34 cellular contexts compared by ENCODE assay signal in genomic region chr20:57535297-57535696, GRCh38. TPM values are rescaled to one million over a fixed set of nuclear protein-coding genes. Genes with fewer than 3 reads are reported as not detected.
"Had no signal": no experiment of that assay in that cellular context is flagged by ENCODE, and none has a peak within 500 bp of the region (broad histone marks: within the 10 kb centered on the region; RNA-seq: fewer than 3 reads in every experiment).

No MANE protein-coding gene starts in this region.

- H3K36me3 ChIP-seq: neutrophil, pancreas, prostate gland, right lobe of liver, spleen, stomach, thoracic aorta, thyroid gland, tibial nerve, upper lobe of right lung, uterus had no signal

- H3K36me3 Mint-ChIP-seq: natural killer cell treated with Interleukin-12 subunit alpha and Interleukin-12 subunit beta and Interleukin-15 and Interleukin-18, amount 100 ng/mL, for 72 hours; stimulated activated effector memory CD8-positive, alpha-beta T cell treated with anti-CD3 and anti-CD28 coated beads, Interleukin-12 subunit alpha, Interleukin-12 subunit beta, amount 100 ng/mL, for 72 hours; stimulated activated naive B cell treated with anti-CD40 and anti-IgM and Interleukin-4, amounts not matched to agents 10 μg/mL and 1 μg/mL and 100 μg/mL, for 72 hours; type B pancreatic cell had no signal

- H3K4me1 Mint-ChIP-seq: naive B cell; naive thymus-derived CD8-positive, alpha-beta T cell; neural crest cell; stimulated activated effector memory CD8-positive, alpha-beta T cell treated with anti-CD3 and anti-CD28 coated beads, Interleukin-12 subunit alpha, Interleukin-12 subunit beta, amount 100 ng/mL, for 72 hours; stimulated activated naive B cell treated with anti-CD40 and anti-IgM and Interleukin-4, amounts not matched to agents 10 μg/mL and 1 μg/mL and 100 μg/mL, for 72 hours had no signal

- H3K4me3 ChIP-seq: pancreas, prostate gland, right lobe of liver, skin epidermis, smooth muscle cell, spleen, stomach, thoracic aorta, thyroid gland, tibial nerve, upper lobe of right lung, uterus had no signal

- H3K4me1 ChIP-seq: pancreas, prostate gland, spleen, thyroid gland, tibial nerve, upper lobe of right lung, uterus had no signal

- H3K27me3 ChIP-seq: pancreas, right lobe of liver, stomach, thyroid gland, uterus had no signal

- H3K27ac ChIP-seq: neutrophil, pancreas, prostate gland, skin epidermis, spleen, stomach, thoracic aorta, thyroid gland, tibial nerve, upper lobe of right lung, uterus had no signal

- DNase-seq: naive B cell; naive thymus-derived CD8-positive, alpha-beta T cell; nephron progenitor cell; nucleus accumbens; pancreas; right cardiac atrium; right lobe of liver; spleen; stimulated activated CD4-positive, alpha-beta T cell treated with anti-CD3 and anti-CD28 coated beads, Interleukin-12 subunit alpha, Interleukin-12 subunit beta, amount 100 ng/mL, for 4 hours; stimulated activated CD4-positive, alpha-beta T cell treated with anti-CD3 and anti-CD28 coated beads, Interleukin-1b, Interleukin-23, amount 100 ng/mL, for 48 hours; stimulated activated CD4-positive, alpha-beta T cell treated with anti-CD3 and anti-CD28 coated beads, Interleukin-4, amount 100 ng/mL, for 24 hours; stimulated activated naive B cell treated with anti-CD40 and anti-IgM and Interleukin-4, amounts not matched to agents 10 μg/mL and 1 μg/mL and 100 μg/mL, for 72 hours; stimulated activated naive CD4-positive, alpha-beta T cell treated with Interleukin-2 at 50 U/mL for 16 hours; stomach; thyroid gland; upper lobe of right lung; uterus had no signal

- H3K9me3 ChIP-seq: neutrophil, pancreas, prostate gland, right lobe of liver, thyroid gland, upper lobe of right lung had no signal

- H3K4me3 Mint-ChIP-seq: naive B cell; naive thymus-derived CD8-positive, alpha-beta T cell; natural killer cell treated with Interleukin-12 subunit alpha and Interleukin-12 subunit beta and Interleukin-15 and Interleukin-18, amount 100 ng/mL, for 72 hours; nephron progenitor cell; neural crest cell; stimulated activated effector memory CD8-positive, alpha-beta T cell treated with anti-CD3 and anti-CD28 coated beads, Interleukin-12 subunit alpha, Interleukin-12 subunit beta, amount 100 ng/mL, for 72 hours; stimulated activated naive B cell treated with anti-CD40 and anti-IgM and Interleukin-4, amounts not matched to agents 10 μg/mL and 1 μg/mL and 100 μg/mL, for 72 hours; stimulated activated naive CD8-positive, alpha-beta T cell treated with anti-CD3 and anti-CD28 coated beads, Interleukin-15, Interleukin-2, amounts not matched to agents 100 ng/mL and 50 ng/mL, for 24 hours; type B pancreatic cell had no signal

- ATAC-seq: naive thymus-derived CD8-positive, alpha-beta T cell; natural killer cell treated with Interleukin-12 subunit alpha and Interleukin-12 subunit beta and Interleukin-15 and Interleukin-18, amount 100 ng/mL, for 72 hours; pancreas; right cardiac atrium; right lobe of liver; stimulated activated effector memory CD8-positive, alpha-beta T cell treated with anti-CD3 and anti-CD28 coated beads, Interleukin-12 subunit alpha, Interleukin-12 subunit beta, amount 100 ng/mL, for 72 hours; stimulated activated naive B cell treated with anti-CD40 and anti-IgM and Interleukin-4, amounts not matched to agents 10 μg/mL and 1 μg/mL and 100 μg/mL, for 72 hours; upper lobe of right lung had no signal

- H3K27ac Mint-ChIP-seq: naive thymus-derived CD8-positive, alpha-beta T cell; natural killer cell treated with Interleukin-12 subunit alpha and Interleukin-12 subunit beta and Interleukin-15 and Interleukin-18, amount 100 ng/mL, for 72 hours; nephron progenitor cell; stimulated activated effector memory CD8-positive, alpha-beta T cell treated with anti-CD3 and anti-CD28 coated beads, Interleukin-12 subunit alpha, Interleukin-12 subunit beta, amount 100 ng/mL, for 72 hours; stimulated activated naive B cell treated with anti-CD40 and anti-IgM and Interleukin-4, amounts not matched to agents 10 μg/mL and 1 μg/mL and 100 μg/mL, for 72 hours; stimulated activated naive CD8-positive, alpha-beta T cell treated with anti-CD3 and anti-CD28 coated beads, Interleukin-15, Interleukin-2, amounts not matched to agents 100 ng/mL and 50 ng/mL, for 24 hours; type B pancreatic cell had no signal

RNA-seq across cellular contexts. Expression of gene CTCFL, which starts 10.4 kb away (rescaled TPM):
- total RNA-seq: naive thymus-derived CD8-positive, alpha-beta T cell; natural killer cell treated with Interleukin-12 subunit alpha and Interleukin-12 subunit beta and Interleukin-15 and Interleukin-18, amount 100 ng/mL, for 72 hours; omental fat pad; osteocyte; posterior vena cava; renal cortical epithelial cell; right cardiac atrium; smooth muscle cell; stomach; temporal lobe; thoracic aorta; tibial nerve; upper lobe of right lung; urinary bladder had no signal
- polyA plus RNA-seq: naive thymus-derived CD8-positive, alpha-beta T cell; pancreas; right cardiac atrium; smooth muscle cell; stomach; urinary bladder had no signal

RNA-seq across cellular contexts. Expression of gene PCK1, which starts 25.6 kb away (rescaled TPM):
- total RNA-seq: naive thymus-derived CD8-positive, alpha-beta T cell; natural killer cell treated with Interleukin-12 subunit alpha and Interleukin-12 subunit beta and Interleukin-15 and Interleukin-18, amount 100 ng/mL, for 72 hours; neural crest cell; osteocyte; smooth muscle cell had no signal
- polyA plus RNA-seq: naive thymus-derived CD8-positive, alpha-beta T cell; smooth muscle cell had no signal
